In the genomic region with DNA sequence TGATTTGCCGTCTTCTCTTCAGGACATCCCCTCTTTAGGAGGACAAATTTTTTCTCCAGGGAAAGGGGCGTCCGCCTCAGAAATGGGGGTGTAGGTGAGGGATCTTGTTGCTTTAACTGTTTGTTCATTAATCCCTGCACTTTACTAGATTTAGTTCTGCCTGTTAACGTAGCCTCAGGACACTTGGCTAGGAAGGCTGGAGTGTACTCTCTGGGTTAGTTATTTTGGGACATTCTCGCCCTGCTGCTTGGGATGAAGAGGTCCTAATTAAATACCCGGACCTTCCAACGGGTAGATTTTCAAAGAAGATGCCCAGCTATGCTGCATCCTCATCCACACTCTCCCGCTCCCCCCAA, we compare ENCODE assay signal across 8 cellular contexts. TPM values are rescaled to one million over a fixed set of nuclear protein-coding genes. Genes with fewer than 3 reads are reported as not detected.
DNase-seq lines count a peak whose midpoint lies in the region; ATAC-seq, FAIRE-seq and TF ChIP-seq lines count a peak whose summit lies in the region.

No MANE protein-coding gene starts in this region.

- no peaks in the 10 kb centered on the region for H3K36me3 ChIP-seq in BLaER1 treated with 17β-estradiol and CSF1 and Interleukin-3, amounts not matched to agents 10 nM and 100 nM
- no peaks in the 10 kb centered on the region for H3K36me3 ChIP-seq in small intestine (ENCODE audit: control insufficient read depth in 2 of 2, insufficient read depth in 2 of 2, low read length in 2 of 2)

- H3K9ac ChIP-seq in BLaER1 treated with 17β-estradiol and CSF1 and Interleukin-3, amounts not matched to agents 10 nM and 100 nM = peak overlapping the region in 3 of 11 experiments; percentile 31 to 53 (median 48); a peak in 5 of 22 replicates

- no peak for FAIRE-seq in small intestine (lab: Jason Lieb, UNC)

- no peaks in the 10 kb centered on the region for H3K9me3 Mint-ChIP-seq in neural crest cell

- no peaks in the 10 kb centered on the region for H3K4me1 ChIP-seq in BLaER1 treated with 17β-estradiol and CSF1 and Interleukin-3, amounts not matched to agents 10 nM and 100 nM
- H3K4me1 ChIP-seq in small intestine (ENCODE audit: control insufficient read depth in 2 of 2, insufficient read depth in 1 of 2, low read depth in 1 of 2, low read length in 1 of 2) = no peaks in the 10 kb centered on the region

- H3K9me3 ChIP-seq in BLaER1 treated with 17β-estradiol and CSF1 and Interleukin-3, amounts not matched to agents 10 nM and 100 nM (replicated peaks in 1 of 11) = peaks cover 0 to 24% (median 4%) of the 10 kb centered on the region in 11 experiments; a peak in 7 of 22 replicates
- no peaks in the 10 kb centered on the region for H3K9me3 ChIP-seq in small intestine (ENCODE audit: control insufficient read depth, low read depth)

- 34 to 40% (median 34%) methylated on average over 8 of the region's 8 CpGs for WGBS in small intestine, 3 donors

- no peak for TF ChIP-seq CTCF in neural crest cell (conservative IDR thresholded peaks at IDR 0.05)

- ATAC-seq in GM18873 (IDR thresholded peaks at IDR 0.05; ENCODE audit: low FRiP score, unreplicated experiment) = no peak

- H3K4me2 ChIP-seq in BLaER1 treated with 17β-estradiol and CSF1 and Interleukin-3, amounts not matched to agents 10 nM and 100 nM = peak overlapping the region; percentile 65 to 89 (median 80)

- DNase-seq in RPMI7951 (ENCODE audit: low read depth) (peak; percentile 35), epithelial cell of prostate (ENCODE audit: low read depth, low spot score) (no peak), neural crest cell (ENCODE audit: low read depth, low spot score) (no peak), NOMO-1 (lab: John Stamatoyannopoulos, UW; ENCODE audit: unreplicated experiment in 2 of 2) (no peak), small intestine (no peak)
- no peak for DNase-seq in activated CD8-positive, alpha-beta memory T cell treated with anti-CD3 and anti-CD28 coated beads for 24 hours

- H3K4me3 ChIP-seq in BLaER1 treated with 17β-estradiol and CSF1 and Interleukin-3, amounts not matched to agents 10 nM and 100 nM = peak overlapping the region; percentile 48 to 71 (median 60)
- no peak overlapping the region for H3K4me3 ChIP-seq in small intestine (ENCODE audit: low read depth in 1 of 2, low read length in 2 of 2)

- no peak overlapping the region for H3K27ac ChIP-seq in BLaER1 treated with 17β-estradiol and CSF1 and Interleukin-3, amounts not matched to agents 10 nM and 100 nM
- H3K27ac ChIP-seq in epithelial cell of prostate = peak overlapping the region; percentile 47
- H3K27ac ChIP-seq in small intestine (ENCODE audit: low read depth in 1 of 2, low read length in 1 of 2) = no peak overlapping the region

- H3K27me3 Mint-ChIP-seq in neural crest cell (ENCODE audit: low read depth) = peaks cover 27% of the 10 kb centered on the region

- no peak overlapping the region for H3K27ac Mint-ChIP-seq in neural crest cell (ENCODE audit: unreplicated experiment)

- no peaks in the 10 kb centered on the region for H4K20me1 ChIP-seq in BLaER1 treated with 17β-estradiol and CSF1 and Interleukin-3, amounts not matched to agents 10 nM and 100 nM

- peaks cover 32 to 54% (median 47%) of the 10 kb centered on the region in 11 experiments for H3K27me3 ChIP-seq in BLaER1 treated with 17β-estradiol and CSF1 and Interleukin-3, amounts not matched to agents 10 nM and 100 nM
- H3K27me3 ChIP-seq in small intestine (ENCODE audit: control insufficient read depth in 2 of 2, insufficient read depth in 2 of 2, low read length in 2 of 2) = peaks cover 0 to 10% of the 10 kb centered on the region in 2 donors

- peak overlapping the region; percentile 90 for H3K4me3 Mint-ChIP-seq in neural crest cell

- peaks cover 5% of the 10 kb centered on the region for H3K4me1 Mint-ChIP-seq in neural crest cell

- H3K36me3 Mint-ChIP-seq in neural crest cell (ENCODE audit: low read depth) = no peaks in the 10 kb centered on the region

RNA-seq across cellular contexts. Expression of a gene that starts 0.6 kb away (rescaled TPM):
- 4.8 and 6.8 TPM in 2 replicates for total RNA-seq in RPMI7951 (2014; rRNA removed; shearing (Covaris generic))
- total RNA-seq in neural crest cell = 1.0 and 1.1 TPM in 2 replicates
- under 1 TPM in 1 of 3 donors, not detected in 2; 0.21 TPM for polyA plus RNA-seq in small intestine

Comparison
In these comparisons a context has a peak if more than half of its experiments do, and no peak if none do; other contexts are left out.
1. H3K4me3 ChIP-seq: peak in BLaER1 treated with 17β-estradiol and CSF1 and Interleukin-3, amounts not matched to agents 10 nM and 100 nM (10 of 10); none in small intestine (0 of 2).